In genomic region chr4:134708616-134709015, GRCh38 we compare ENCODE assay signal across 23 cellular contexts.
"Had no signal": no experiment of that assay in that cellular context is flagged by ENCODE, and none has a peak within 500 bp of the region (broad histone marks: within the 10 kb centered on the region; RNA-seq: fewer than 3 reads in every experiment).

No MANE protein-coding gene starts in this region.

- ATAC-seq: left lung, lower lobe of right lung, natural killer cell had no signal

- H3K9me3 ChIP-seq: esophagus muscularis mucosa, left lung, lower lobe of right lung, right atrium auricular region, suprapubic skin, tibial nerve had no signal

- H3K27ac ChIP-seq: esophagus muscularis mucosa, left lung, lower lobe of right lung, right atrium auricular region, suprapubic skin, tibial nerve had no signal

- H3K27me3 ChIP-seq: esophagus muscularis mucosa, left lung, right atrium auricular region, suprapubic skin, tibial nerve had no signal

- H3K36me3 ChIP-seq: esophagus muscularis mucosa, left lung, lower lobe of right lung, right atrium auricular region, suprapubic skin, tibial nerve had no signal

- H3K4me1 ChIP-seq: esophagus muscularis mucosa, left lung, lower lobe of right lung, right atrium auricular region, suprapubic skin, tibial nerve had no signal

- DNase-seq: activated CD4-positive, alpha-beta memory T cell treated with anti-CD3 and anti-CD28 coated beads for 36 hours; activated CD4-positive, alpha-beta T cell treated with anti-CD3 and anti-CD28 coated beads, Interleukin-2, amount 10 ng/mL, durations not matched to agents 24 days and 14 days; activated CD4-positive, CD25-positive, alpha-beta regulatory T cell treated with anti-CD3 and anti-CD28 coated beads, Interleukin-2, amount 50 U/mL, for 72 hours; activated CD8-positive, alpha-beta memory T cell treated with anti-CD3 and anti-CD28 coated beads, Interleukin-2, amount 50 U/mL, for 4 hours; activated effector memory CD4-positive, alpha-beta T cell treated with anti-CD3 and anti-CD28 coated beads, Interleukin-2, amount 50 U/mL, for 16 hours; activated naive CD4-positive, alpha-beta T cell treated with anti-CD3 and anti-CD28 coated beads for 36 hours; activated T-cell treated with anti-CD3 and anti-CD28 coated beads, Interleukin-2, amount 50 U/mL, for 1 hour; amygdala; endodermal cell; foreskin melanocyte; kidney glomerular epithelial cell; left lung; lower lobe of right lung; mesendoderm; natural killer cell; stimulated activated naive CD4-positive, alpha-beta T cell had no signal

- H3K4me1 Mint-ChIP-seq: activated CD4-positive, alpha-beta T cell treated with anti-CD3 and anti-CD28 coated beads, Interleukin-2, amount 10 ng/mL, durations not matched to agents 24 days and 14 days; central memory CD8-positive, alpha-beta T cell; endodermal cell; natural killer cell had no signal

- H3K36me3 Mint-ChIP-seq: activated CD4-positive, alpha-beta memory T cell treated with anti-CD3 and anti-CD28 coated beads for 36 hours; natural killer cell had no signal

- H3K4me3 ChIP-seq: esophagus muscularis mucosa, left lung, lower lobe of right lung, right atrium auricular region, suprapubic skin, tibial nerve had no signal

- H3K27ac Mint-ChIP-seq: activated CD4-positive, alpha-beta memory T cell treated with anti-CD3 and anti-CD28 coated beads for 36 hours; activated CD4-positive, alpha-beta T cell treated with anti-CD3 and anti-CD28 coated beads, Interleukin-2, amount 10 ng/mL, durations not matched to agents 24 days and 14 days; activated naive CD4-positive, alpha-beta T cell treated with anti-CD3 and anti-CD28 coated beads for 36 hours; activated T-helper 1 cell treated with anti-CD3 and anti-CD28 coated beads, Interleukin-12 subunit alpha, Interleukin-12 subunit beta, Interleukin-2, Interleukin-4 antibody, amounts not matched to agents 30 ng/mL and 10 ng/mL and 1 ng/mL, durations not matched to agents 14 hours and 24 hours and 36 hours; dendritic cell treated with granulocyte-macrophage colony-stimulating factor and Interleukin-4, amounts not matched to agents 40 ng/mL and 50 ng/mL, for 4 days; endodermal cell; natural killer cell had no signal

- H3K4me3 Mint-ChIP-seq: activated CD4-positive, alpha-beta memory T cell treated with anti-CD3 and anti-CD28 coated beads for 36 hours; activated CD4-positive, alpha-beta T cell treated with anti-CD3 and anti-CD28 coated beads, Interleukin-2, amount 10 ng/mL, durations not matched to agents 24 days and 14 days; activated naive CD4-positive, alpha-beta T cell treated with anti-CD3 and anti-CD28 coated beads for 36 hours; activated T-helper 1 cell treated with anti-CD3 and anti-CD28 coated beads, Interleukin-12 subunit alpha, Interleukin-12 subunit beta, Interleukin-2, Interleukin-4 antibody, amounts not matched to agents 30 ng/mL and 10 ng/mL and 1 ng/mL, durations not matched to agents 14 hours and 24 hours and 36 hours; central memory CD8-positive, alpha-beta T cell; dendritic cell treated with granulocyte-macrophage colony-stimulating factor and Interleukin-4, amounts not matched to agents 40 ng/mL and 50 ng/mL, for 4 days; endodermal cell; natural killer cell had no signal

- H3K27me3 Mint-ChIP-seq: activated CD4-positive, alpha-beta memory T cell treated with anti-CD3 and anti-CD28 coated beads for 36 hours; activated CD4-positive, alpha-beta T cell treated with anti-CD3 and anti-CD28 coated beads, Interleukin-2, amount 10 ng/mL, durations not matched to agents 24 days and 14 days; central memory CD8-positive, alpha-beta T cell; dendritic cell treated with granulocyte-macrophage colony-stimulating factor and Interleukin-4, amounts not matched to agents 40 ng/mL and 50 ng/mL, for 4 days had no signal
